Comparison of ENCODE assay signal across 8 cellular contexts in the genomic region with DNA sequence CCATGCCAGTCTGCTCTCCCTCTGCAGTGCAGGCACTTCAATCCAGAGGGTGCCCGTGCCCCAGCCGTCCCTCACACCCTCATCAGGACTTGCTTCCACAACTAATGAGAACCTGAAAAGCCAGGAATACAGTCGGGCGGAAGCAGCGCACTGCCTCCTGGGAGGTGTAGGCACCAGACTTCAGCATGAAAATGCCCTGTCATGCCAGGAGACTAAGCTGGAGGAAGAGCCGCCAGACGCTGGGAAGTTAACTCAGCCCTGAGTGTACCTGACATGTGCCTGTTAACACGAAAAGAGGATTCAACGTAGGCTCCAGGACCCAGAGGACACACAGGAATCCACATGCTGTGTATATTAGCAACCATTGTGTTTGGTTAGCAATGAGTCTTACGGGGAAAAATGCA. TPM values are rescaled to one million over a fixed set of nuclear protein-coding genes. Genes with fewer than 3 reads are reported as not detected.
DNase-seq lines count a peak whose midpoint lies in the region; ATAC-seq and TF ChIP-seq lines count a peak whose summit lies in the region.

No MANE protein-coding gene starts in this region.

- H3K4me3 ChIP-seq in ACC112 (ENCODE audit: low read depth, low read length) (no peak overlapping the region), fibroblast of pulmonary artery (replicated peaks; ENCODE audit: low read depth, low read length) (no peak overlapping the region)

- H3K36me3 Mint-ChIP-seq in naive B cell = peaks cover 4 to 10% of the 10 kb centered on the region in 2 donors

- H3K79me2 ChIP-seq in ACC112 (ENCODE audit: control insufficient read depth, insufficient read depth, low read length, unreplicated experiment) = no peaks in the 10 kb centered on the region

- H2AFZ ChIP-seq in ACC112 (ENCODE audit: low read length, unreplicated experiment) = peak overlapping the region; percentile 44

- peaks cover 13 to 26% (median 19%) of the 10 kb centered on the region in 3 donors for H3K4me1 Mint-ChIP-seq in naive B cell

- no peaks in the 10 kb centered on the region for H3K27me3 ChIP-seq in ACC112 (ENCODE audit: insufficient read depth, low read length)

- peaks cover 9% of the 10 kb centered on the region for H3K4me1 ChIP-seq in ACC112 (ENCODE audit: control insufficient read depth, insufficient read depth, low read length, unreplicated experiment)

- no peaks in the 10 kb centered on the region for H3K36me3 ChIP-seq in ACC112 (ENCODE audit: insufficient read depth, low read length)

- H3K4me3 Mint-ChIP-seq in naive B cell = peak overlapping the region in 7 of 8 donors; percentile 4 to 68 (median 63)

- H3K27me3 Mint-ChIP-seq in naive B cell = peaks cover 12 to 21% (median 16%) of the 10 kb centered on the region in 3 donors

- DNase-seq in NCI-H510A (lab: John Stamatoyannopoulos, UW) (peak; percentile 34), fibroblast of pulmonary artery (ENCODE audit: low read depth) (peak; percentile 56), naive B cell (no peak), amniotic stem cell (lab: John Stamatoyannopoulos, UW) (no peak), KG1 (lab: John Stamatoyannopoulos, UW) (no peak)

- H3K27ac Mint-ChIP-seq in naive B cell = no peak overlapping the region

- TF ChIP-seq CTCF in fibroblast of pulmonary artery (IDR thresholded peaks at IDR 0.05; ENCODE audit: low read length, missing control alignments) = no peak

- peaks cover 0 to 1% (median 0%) of the 10 kb centered on the region in 7 donors for H3K9me3 Mint-ChIP-seq in naive B cell

- ATAC-seq in naive B cell (ENCODE audit: low read depth in 2 of 2) (peak in 1 of 2 donors; percentile 16), GM21515 (IDR thresholded peaks at IDR 0.05; ENCODE audit: unreplicated experiment) (no peak), GM18511 (IDR thresholded peaks at IDR 0.05; ENCODE audit: unreplicated experiment) (no peak)

- peak overlapping the region; percentile 19 for H3K27ac ChIP-seq in ACC112 (ENCODE audit: low read depth, low read length)

RNA-seq across cellular contexts. Expression of gene FLI1, which starts 40.0 kb away (rescaled TPM):
- 100 to 1,000 TPM in 2 of 6 donors, 10 to 100 TPM in 4; 65.3 to 109 (median 88.3) TPM for polyA plus RNA-seq in naive B cell (ENCODE audit: low read depth in 6 of 6)

Comparison
In these comparisons a context has a peak if more than half of its experiments do, and no peak if none do; other contexts are left out.
1. DNase-seq: peak in NCI-H510A (single experiment) and fibroblast of pulmonary artery (single experiment); none in naive B cell (single experiment), amniotic stem cell (single experiment) and KG1 (single experiment).